In genomic region chr1:243499248-243499647, GRCh38 we compare ENCODE assay signal across 18 cellular contexts.
DNase-seq lines count a peak whose midpoint lies in the region; ATAC-seq, FAIRE-seq and TF ChIP-seq lines count a peak whose summit lies in the region.
"Had no signal": no experiment of that assay in that cellular context is flagged by ENCODE, and none has a peak within 500 bp of the region (broad histone marks: within the 10 kb centered on the region; RNA-seq: fewer than 3 reads in every experiment).

No MANE protein-coding gene starts in this region.

- H3K9ac ChIP-seq in BLaER1 (no peak overlapping the region), smooth muscle cell (ENCODE audit: low read depth) (peak overlapping the region; percentile 10)

- H3K79me2 ChIP-seq in smooth muscle cell (ENCODE audit: low read depth) = no peaks in the 10 kb centered on the region

- H3K4me3 ChIP-seq in BLaER1 (no peak overlapping the region), smooth muscle cell (no peak overlapping the region)
- H3K4me3 ChIP-seq: HAP-1 had no signal

- H3K27me3 Mint-ChIP-seq in activated T-helper 17 cell treated with anti-CD3 and anti-CD28 coated beads, Interleukin-2, amount 50 U/mL, for 72 hours = no peaks in the 10 kb centered on the region
- H3K27me3 Mint-ChIP-seq: B cell; CD4-positive, alpha-beta memory T cell had no signal

- DNase-seq in D721Med (ENCODE audit: insufficient read length, low spot score) = no peak
- no peak for DNase-seq in smooth muscle cell (lab: John Stamatoyannopoulos, UW; ENCODE audit: unreplicated experiment)
- DNase-seq in NCI-H1436 treated with DMSO at 0.1 percent for 48 hours (lab: John Stamatoyannopoulos, UW) = no peak
- no peak for DNase-seq in NAMALWA (ENCODE audit: low spot score)
- DNase-seq: CD4-positive, alpha-beta memory T cell; COR-L47; DND-41; GDM1; IMR-90 had no signal

- H3K4me3 Mint-ChIP-seq in activated T-helper 17 cell treated with anti-CD3 and anti-CD28 coated beads, Interleukin-2, amount 50 U/mL, for 72 hours = no peak overlapping the region
- H3K4me3 Mint-ChIP-seq: B cell had no signal

- ATAC-seq in activated T-helper 17 cell treated with anti-CD3 and anti-CD28 coated beads, Interleukin-2, amount 50 U/mL, for 72 hours (replicated peaks) = no peak
- ATAC-seq in HG03097 (IDR thresholded peaks at IDR 0.05; ENCODE audit: low FRiP score, unreplicated experiment) = no peak

- H3K4me1 ChIP-seq in BLaER1 (peaks cover 41% of the 10 kb centered on the region), smooth muscle cell (ENCODE audit: low read depth) (peaks cover 9% of the 10 kb centered on the region)

- H3K4me1 Mint-ChIP-seq in activated T-helper 17 cell treated with anti-CD3 and anti-CD28 coated beads, Interleukin-2, amount 50 U/mL, for 72 hours = peaks cover 5% of the 10 kb centered on the region

- FAIRE-seq in D721Med (lab: Jason Lieb, UNC) = peak; percentile 32
- FAIRE-seq: A204.1, GM12892, H1 had no signal

- no peak overlapping the region for H3K27ac ChIP-seq in BLaER1
- H3K27ac ChIP-seq in smooth muscle cell (ENCODE audit: low read depth) = peak overlapping the region; percentile 74
- H3K27ac ChIP-seq: C4-2B had no signal

- no peak for TF ChIP-seq CTCF in D721Med (IDR thresholded peaks at IDR 0.05; ENCODE audit: insufficient read depth, missing control alignments)
- TF ChIP-seq CTCF in smooth muscle cell (IDR thresholded peaks at IDR 0.05; ENCODE audit: borderline replicate concordance, insufficient read depth, poor library complexity, severe bottlenecking) = no peak

- H3K27ac Mint-ChIP-seq in activated T-helper 17 cell treated with anti-CD3 and anti-CD28 coated beads, Interleukin-2, amount 50 U/mL, for 72 hours = peak overlapping the region; percentile 4
- H3K27ac Mint-ChIP-seq: B cell had no signal

- H3K9me3 ChIP-seq in BLaER1 (no peaks in the 10 kb centered on the region), smooth muscle cell (replicated peaks; ENCODE audit: low read depth) (no peaks in the 10 kb centered on the region)
- H3K9me3 ChIP-seq: HAP-1 had no signal

- H4K20me1 ChIP-seq in BLaER1 = no peaks in the 10 kb centered on the region
- no peaks in the 10 kb centered on the region for H4K20me1 ChIP-seq in smooth muscle cell (ENCODE audit: low read depth)

- H3K4me2 ChIP-seq in BLaER1 (0 out of 2 replicates have a peak overlapping the region, but pooled peaks have one; percentile 1), smooth muscle cell (no peak overlapping the region)

- H3K27me3 ChIP-seq in BLaER1 (no peaks in the 10 kb centered on the region), smooth muscle cell (ENCODE audit: low read depth) (no peaks in the 10 kb centered on the region)

- peaks cover 15% of the 10 kb centered on the region for H3K36me3 ChIP-seq in BLaER1
- no peaks in the 10 kb centered on the region for H3K36me3 ChIP-seq in smooth muscle cell (ENCODE audit: low read depth)
- H3K36me3 ChIP-seq: HAP-1 had no signal

- peaks cover 44% of the 10 kb centered on the region for H3K36me3 Mint-ChIP-seq in activated T-helper 17 cell treated with anti-CD3 and anti-CD28 coated beads, Interleukin-2, amount 50 U/mL, for 72 hours (ENCODE audit: low read depth)

- H2AFZ ChIP-seq in smooth muscle cell (ENCODE audit: low read depth) = no peak overlapping the region

- peaks cover 2% of the 10 kb centered on the region for H3F3A ChIP-seq in smooth muscle cell (ENCODE audit: low read depth)

- H3K9me3 Mint-ChIP-seq in activated T-helper 17 cell treated with anti-CD3 and anti-CD28 coated beads, Interleukin-2, amount 50 U/mL, for 72 hours = no peaks in the 10 kb centered on the region

- WGBS in smooth muscle cell (ENCODE audit: low lambda C conversion rate) = 92% methylated on average over 4 of the region's 4 CpGs
